22 cellular contexts compared by ENCODE assay signal in the genomic region with DNA sequence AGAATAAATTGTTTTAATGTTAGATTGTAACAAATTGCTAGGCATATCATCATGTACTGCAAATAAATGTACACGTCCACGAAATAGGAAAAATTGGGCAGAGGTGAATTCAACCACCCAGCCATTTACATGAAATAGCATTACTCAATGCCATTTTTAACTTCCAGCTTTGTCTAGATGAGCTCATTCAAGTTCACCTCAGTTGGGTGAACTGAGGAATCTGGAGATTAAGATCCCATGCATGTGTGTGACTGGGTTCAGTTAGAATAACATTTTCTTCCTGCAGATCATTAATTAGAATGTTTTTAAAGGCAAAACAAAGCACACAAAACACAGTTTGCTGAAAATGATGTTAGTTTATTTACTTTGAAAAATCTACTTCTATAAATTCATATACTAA.
"Had no signal": no experiment of that assay in that cellular context is flagged by ENCODE, and none has a peak within 500 bp of the region (broad histone marks: within the 10 kb centered on the region; RNA-seq: fewer than 3 reads in every experiment).

No MANE protein-coding gene starts in this region.

- DNase-seq: activated CD4-positive, alpha-beta T cell treated with anti-CD3 and anti-CD28 coated beads for 48 hours; activated CD4-positive, alpha-beta T cell treated with anti-CD3 and anti-CD28 coated beads, Interleukin-2, amount 50 U/mL, for 4 hours; activated CD4-positive, CD25-positive, alpha-beta regulatory T cell treated with anti-CD3 and anti-CD28 coated beads, Interleukin-2, amount 50 U/mL, for 72 hours; activated CD8-positive, alpha-beta memory T cell treated with anti-CD3 and anti-CD28 coated beads, Interleukin-2, amount 10 ng/mL, durations not matched to agents 7 days and 5 days; activated effector memory CD4-positive, alpha-beta T cell treated with Interleukin-2 at 50 U/mL for 16 hours; activated naive CD4-positive, alpha-beta T cell; activated naive CD8-positive, alpha-beta T cell treated with anti-CD3 and anti-CD28 coated beads, Interleukin-2, amount 50 U/mL, for 24 hours; activated T-cell treated with anti-CD3 and anti-CD28 coated beads, Interleukin-2, amount 50 U/mL, for 24 hours; caudate nucleus; NCI-H1092; NCI-H1417; NCI-H2029 treated with DMSO at 0.1 percent for 48 hours; NCI-H345; NCI-H510A treated with DMSO at 0.1 percent for 48 hours; NCI-H69; NK-92 treated with Interleukin-12 subunit alpha and Interleukin-12 subunit beta, amount 100 ng/mL, for 24 hours; SIG-M5; T-helper 17 cell; T-helper 9 cell had no signal

- H3K9ac ChIP-seq: KMS-11 had no signal

- H3K27ac ChIP-seq: KMS-11 had no signal

- H3K4me2 ChIP-seq: KMS-11 had no signal

- ATAC-seq: activated CD8-positive, alpha-beta memory T cell treated with anti-CD3 and anti-CD28 coated beads, Interleukin-2, amount 10 ng/mL, durations not matched to agents 7 days and 5 days; activated naive CD4-positive, alpha-beta T cell treated with anti-CD3 and anti-CD28 coated beads, Interleukin-2, amount 50 U/mL, for 72 hours; activated naive CD8-positive, alpha-beta T cell treated with anti-CD3 and anti-CD28 coated beads, Interleukin-2, amount 50 U/mL, for 24 hours; T-helper 17 cell; WTC11 had no signal
